8 cellular contexts compared by ENCODE assay signal in genomic region chr11:47526032-47526431, GRCh38. TPM values are rescaled to one million over a fixed set of nuclear protein-coding genes. Genes with fewer than 3 reads are reported as not detected.
DNase-seq lines count a peak whose midpoint lies in the region; ATAC-seq, FAIRE-seq and TF ChIP-seq lines count a peak whose summit lies in the region.
"Not testable (repeated sequence)": the region's sequence is repeated elsewhere in the genome, so short reads cannot be mapped to it uniquely, and the experiment has no call there.

No MANE protein-coding gene starts in this region.

- CTCF ChIA-PET in CD4-positive, alpha-beta memory T cell (lab: Charles Lee; ENCODE audit: partially characterized antibody): not testable (repeated sequence)
- CTCF ChIA-PET in activated CD8-positive, alpha-beta T cell treated with anti-CD3 and anti-CD28 coated beads for 36 hours (lab: Charles Lee): interaction anchor here (1.0 kb wide), 1 partner anchor 12 kb away, joined by 3 read pairs; no protein-coding TSS in a partner anchor
- CTCF ChIA-PET in GM12878 (lab: Yijun Ruan, JAX): interaction anchor here (1.0 to 1.8 kb wide), 3 partner anchors 10 to 26 kb away, joined by 3 to 5 read pairs (median 3); no protein-coding TSS in a partner anchor

- RAD21 ChIA-PET in GM12878 (lab: Charles Lee; ENCODE audit: unreplicated experiment): interaction anchor here (1.0 to 2.4 kb wide), 4 partner anchors 10 to 14 kb away, joined by 3 to 13 read pairs (median 4); no protein-coding TSS in a partner anchor

- not testable (repeated sequence) for DNase-seq in CD4-positive, alpha-beta memory T cell; activated CD8-positive, alpha-beta T cell treated with anti-CD3 and anti-CD28 coated beads for 36 hours; GM12878 (ENCODE audit: low read depth, low spot score); endothelial cell (ENCODE audit: low spot score); mesothelial cell of epicardium (ENCODE audit: low spot score in 2 of 2, unreplicated experiment in 2 of 2); psoas muscle; thoracic aorta (ENCODE audit: low spot score)

- H3F3A ChIP-seq in OCI-LY1 (ENCODE audit: insufficient read depth, low read length): not testable (repeated sequence)

- FAIRE-seq in GM12878 (lab: Jason Lieb, UNC): peak; percentile 38

- not testable (repeated sequence) for TF ChIP-seq CTCF in OCI-LY1 (IDR thresholded peaks at IDR 0.05; ENCODE audit: low read length); activated CD8-positive, alpha-beta T cell treated with anti-CD3 and anti-CD28 coated beads for 36 hours (IDR thresholded peaks at IDR 0.05); GM12878 (IDR thresholded peaks at IDR 0.05 in 2 of 3, conservative IDR thresholded peaks at IDR 0.05 in 1 of 3; ENCODE audit: control insufficient read depth in 2 of 3, extremely low read depth in 1 of 3, insufficient read depth in 1 of 3, low read depth in 3 of 3, low read length in 3 of 3); endothelial cell (IDR thresholded peaks at IDR 0.05; ENCODE audit: unreplicated experiment); mesothelial cell of epicardium (IDR thresholded peaks at IDR 0.05; ENCODE audit: unreplicated experiment); psoas muscle (IDR thresholded peaks at IDR 0.05); thoracic aorta (IDR thresholded peaks at IDR 0.05)

- H3K27me3 ChIP-seq in CD4-positive, alpha-beta memory T cell (ENCODE audit: insufficient read depth, low read length); OCI-LY1 (ENCODE audit: insufficient read depth, low read length); GM12878 (replicated peaks in 1 of 2; ENCODE audit: control insufficient read depth in 2 of 2, insufficient read depth in 2 of 2, low read length in 1 of 2); psoas muscle (ENCODE audit: insufficient read depth in 3 of 3, low read length in 2 of 3); thoracic aorta (replicated peaks; ENCODE audit: insufficient read depth): not testable (repeated sequence)

- H2AFZ ChIP-seq in OCI-LY1 (ENCODE audit: low read length); GM12878 (ENCODE audit: control insufficient read depth, low read depth, low read length): not testable (repeated sequence)

- peak overlapping the region; percentile 28; the same call in 1 of the 2 replicates for H3K4me2 ChIP-seq in OCI-LY1 (ENCODE audit: low read length)
- H3K4me2 ChIP-seq in GM12878 (ENCODE audit: control insufficient read depth, insufficient read depth): peak overlapping the region; percentile 57; the same call in 1 of the 2 replicates

- WGBS in GM12878 (ENCODE audit: insufficient coverage, insufficient replicate concordance, low lambda C conversion rate, missing lambda C conversion rate): 25% methylated on average over 9 of the region's 9 CpGs
- WGBS in psoas muscle, 3 donors: 74 to 93% (median 81%) methylated on average over 9 of the region's 9 CpGs

- H3K9me3 Mint-ChIP-seq in CD4-positive, alpha-beta memory T cell; activated CD8-positive, alpha-beta T cell treated with anti-CD3 and anti-CD28 coated beads for 36 hours; endothelial cell (ENCODE audit: unreplicated experiment); mesothelial cell of epicardium: not testable (repeated sequence)

- BruUV-seq in GM12878 (replicated peaks; lab: Mats Ljungman, UMichigan): not testable (repeated sequence)

- H3K4me1 Mint-ChIP-seq in CD4-positive, alpha-beta memory T cell: peaks cover 47 to 81% (median 66%) of the 10 kb centered on the region in 4 donors
- H3K4me1 Mint-ChIP-seq in activated CD8-positive, alpha-beta T cell treated with anti-CD3 and anti-CD28 coated beads for 36 hours (ENCODE audit: low read depth): peaks cover 57% of the 10 kb centered on the region
- H3K4me1 Mint-ChIP-seq in endothelial cell (ENCODE audit: unreplicated experiment): peaks cover 32% of the 10 kb centered on the region
- peaks cover 31% of the 10 kb centered on the region for H3K4me1 Mint-ChIP-seq in mesothelial cell of epicardium

- POLR2A ChIA-PET in CD4-positive, alpha-beta memory T cell (lab: Charles Lee; ENCODE audit: partially characterized antibody): interaction anchor here (1.4 kb wide), 1 partner anchor 13 kb away, joined by 3 read pairs; no protein-coding TSS in a partner anchor
- POLR2A ChIA-PET in activated CD8-positive, alpha-beta T cell treated with anti-CD3 and anti-CD28 coated beads for 36 hours (lab: Charles Lee): interaction anchor here (0.5 to 2.0 kb wide), 2 partner anchors 11 to 352 kb away, joined by 4 to 6 read pairs; no protein-coding TSS in a partner anchor
- POLR2A ChIA-PET in GM12878 (lab: Charles Lee): interaction anchor here (2.3 to 2.5 kb wide), 2 partner anchors 10 to 26 kb away, joined by 9 to 12 read pairs; partner anchors contain the start of gene CELF1

- peak overlapping the region in 4 of 8 donors; percentile 17 to 72 (median 56) for H3K4me3 Mint-ChIP-seq in CD4-positive, alpha-beta memory T cell
- H3K4me3 Mint-ChIP-seq in activated CD8-positive, alpha-beta T cell treated with anti-CD3 and anti-CD28 coated beads for 36 hours; endothelial cell (ENCODE audit: unreplicated experiment); mesothelial cell of epicardium: not testable (repeated sequence)

- H3K36me3 ChIP-seq in CD4-positive, alpha-beta memory T cell (ENCODE audit: insufficient read depth, low read length); GM12878 (ENCODE audit: control insufficient read depth in 2 of 2, insufficient read depth in 2 of 2, low read length in 1 of 2); psoas muscle (ENCODE audit: insufficient read depth in 1 of 2, low read depth in 1 of 2); thoracic aorta: not testable (repeated sequence)
- H3K36me3 ChIP-seq in OCI-LY1 (ENCODE audit: insufficient read depth, low read length): peaks cover 12% of the 10 kb centered on the region; the same call in 1 of the 2 replicates

- H3K79me2 ChIP-seq in OCI-LY1 (ENCODE audit: insufficient read depth, low read length) (peaks cover 93% of the 10 kb centered on the region), GM12878 (ENCODE audit: control insufficient read depth, insufficient read depth, low read length) (peaks cover 91% of the 10 kb centered on the region)

- H3K9me3 ChIP-seq in CD4-positive, alpha-beta memory T cell (ENCODE audit: control insufficient read depth in 1 of 2, low read length in 2 of 2); OCI-LY1 (ENCODE audit: low read length); GM12878 (replicated peaks; ENCODE audit: control insufficient read depth, insufficient read depth, low read length); psoas muscle; thoracic aorta: not testable (repeated sequence)

- TF ChIP-seq POLR2A in GM12878 (IDR thresholded peaks at IDR 0.05; ENCODE audit: low read depth, low read length): not testable (repeated sequence)

- not testable (repeated sequence) for H3K9me2 ChIP-seq in OCI-LY1 (ENCODE audit: low read depth, low read length)

- H3K27me3 Mint-ChIP-seq in CD4-positive, alpha-beta memory T cell; activated CD8-positive, alpha-beta T cell treated with anti-CD3 and anti-CD28 coated beads for 36 hours; endothelial cell (ENCODE audit: unreplicated experiment); mesothelial cell of epicardium (ENCODE audit: low read depth): not testable (repeated sequence)

- ATAC-seq in activated CD8-positive, alpha-beta T cell treated with anti-CD3 and anti-CD28 coated beads for 36 hours; GM12878; psoas muscle; thoracic aorta (ENCODE audit: insufficient number of reproducible peaks, low FRiP score, low read depth): not testable (repeated sequence)

- not testable (repeated sequence) for H3K9ac ChIP-seq in OCI-LY1 (ENCODE audit: low read length); GM12878 (ENCODE audit: control insufficient read depth, insufficient read depth, low read length)

- peak overlapping the region; percentile 42 to 93 (median 90) for H3K27ac Mint-ChIP-seq in CD4-positive, alpha-beta memory T cell
- H3K27ac Mint-ChIP-seq in activated CD8-positive, alpha-beta T cell treated with anti-CD3 and anti-CD28 coated beads for 36 hours: peak overlapping the region; percentile 62
- H3K27ac Mint-ChIP-seq in endothelial cell (ENCODE audit: unreplicated experiment) (peak overlapping the region; percentile 84), mesothelial cell of epicardium (peak overlapping the region; percentile 87)

- peaks cover 7 to 23% of the 10 kb centered on the region in 2 donors for H3K36me3 Mint-ChIP-seq in CD4-positive, alpha-beta memory T cell
- peaks cover 10% of the 10 kb centered on the region for H3K36me3 Mint-ChIP-seq in activated CD8-positive, alpha-beta T cell treated with anti-CD3 and anti-CD28 coated beads for 36 hours (ENCODE audit: low read depth)
- H3K36me3 Mint-ChIP-seq in endothelial cell (ENCODE audit: low read depth, unreplicated experiment); mesothelial cell of epicardium: not testable (repeated sequence)

- in situ Hi-C loops in GM12878 (cut with MboI): not testable (repeated sequence)

- H3K27ac ChIP-seq in CD4-positive, alpha-beta memory T cell (ENCODE audit: low read depth, low read length): not testable (repeated sequence)
- H3K27ac ChIP-seq in OCI-LY1 (ENCODE audit: low read depth, low read length, poor library complexity, severe bottlenecking): peak overlapping the region; percentile 87
- H3K27ac ChIP-seq in GM12878 (ENCODE audit: control insufficient read depth, insufficient read depth): peak overlapping the region; percentile 22; the same call in 1 of the 2 replicates
- peak overlapping the region; percentile 96 for H3K27ac ChIP-seq in psoas muscle
- peak overlapping the region; percentile 73 to 75 for H3K27ac ChIP-seq in thoracic aorta

- not testable (repeated sequence) for H3K4me3 ChIP-seq in CD4-positive, alpha-beta memory T cell (ENCODE audit: low read length in 2 of 2); OCI-LY1 (ENCODE audit: low read depth, low read length, poor library complexity, severe bottlenecking); GM12878; psoas muscle; thoracic aorta

- H4K20me1 ChIP-seq in OCI-LY1 (ENCODE audit: insufficient read depth, low read length); GM12878 (ENCODE audit: control insufficient read depth, insufficient read depth): not testable (repeated sequence)

- TF ChIP-seq EP300 in GM12878 (IDR thresholded peaks at IDR 0.05; ENCODE audit: borderline replicate concordance in 1 of 2, control insufficient read depth in 1 of 2, low read depth in 2 of 2, low read length in 2 of 2): not testable (repeated sequence)

- SMC1A ChIA-PET in GM12878 (lab: Charles Lee; ENCODE audit: uncharacterized antibody, unreplicated experiment): interaction anchor here (1.0 to 5.9 kb wide), 3 partner anchors 9 to 14 kb away, joined by 3 to 66 read pairs (median 11); no protein-coding TSS in a partner anchor

- H3K4me1 ChIP-seq in CD4-positive, alpha-beta memory T cell (ENCODE audit: insufficient read depth, low read length): peaks cover 63% of the 10 kb centered on the region
- H3K4me1 ChIP-seq in OCI-LY1 (ENCODE audit: insufficient read depth, low read length, severe bottlenecking): peaks cover 53% of the 10 kb centered on the region
- H3K4me1 ChIP-seq in GM12878 (ENCODE audit: control insufficient read depth, insufficient read depth, low read length): peaks cover 42% of the 10 kb centered on the region
- H3K4me1 ChIP-seq in psoas muscle: peaks cover 61% of the 10 kb centered on the region
- H3K4me1 ChIP-seq in thoracic aorta (ENCODE audit: control insufficient read depth in 1 of 2, low read depth in 2 of 2): peaks cover 51 to 74% of the 10 kb centered on the region in 2 donors

- intact Hi-C loops in CD4-positive, alpha-beta memory T cell (cut with micrococcal nuclease); activated CD8-positive, alpha-beta T cell treated with anti-CD3 and anti-CD28 coated beads for 36 hours (cut with micrococcal nuclease); GM12878 (cut with micrococcal nuclease; ENCODE audit: unreplicated experiment); psoas muscle (cut with DNase I): not testable (repeated sequence)

- not testable (repeated sequence) for TF ChIP-seq RAD21 in GM12878 (IDR thresholded peaks at IDR 0.05; ENCODE audit: insufficient read depth, low read depth, low read length)

RNA-seq across cellular contexts. Expression of gene CELF1, which starts 26.9 kb away (rescaled TPM):
- total RNA-seq in CD4-positive, alpha-beta memory T cell: 100 to 1,000 TPM; 145 to 149 TPM
- polyA plus RNA-seq in CD4-positive, alpha-beta memory T cell: 10 to 100 TPM; 45.6 to 76.2 TPM
- 100 to 1,000 TPM; 120 to 122 TPM for total RNA-seq in activated CD8-positive, alpha-beta T cell treated with anti-CD3 and anti-CD28 coated beads for 36 hours
- 266 and 277 TPM in 2 replicates for total RNA-seq in GM12878 (2013; cell fraction: nucleolus; rRNA removed)
- total RNA-seq in GM12878 (2014; rRNA removed) (78.6 and 82.0 TPM in 2 replicates), GM12878 (2014; rRNA removed; fragmentation: Illumina TruSeq; extraction: Trizol) (64.2 and 64.9 TPM in 2 replicates), GM12878 (2021) (106 and 108 TPM in 2 replicates), endothelial cell (ENCODE audit: unreplicated experiment) (162 TPM), mesothelial cell of epicardium (119 to 123 TPM (median 120 TPM) in 3 replicates), psoas muscle (100 to 1,000 TPM in 3 of 4 donors, 10 to 100 TPM in 1; 79.0 to 193 (median 140) TPM), thoracic aorta (100 to 1,000 TPM; 112 to 114 TPM)
- polyA plus RNA-seq in GM12878 (2011; ENCODE audit: low read depth): 31.3 TPM
- polyA plus RNA-seq in GM12878 (2011; rRNA removed) (128 and 130 TPM in 2 replicates), GM12878 (2014; fragmentation: Illumina TruSeq; extraction: Trizol) (73.1 and 77.8 TPM in 2 replicates), GM12878 (2014; fragmentation: Nextera tagmentation; extraction: Ambion mirVana) (10 to 100 TPM; 35.3 to 41.5 TPM), GM12878 (2014; rRNA removed) (83.8 and 92.9 TPM in 2 replicates), GM12878 (2016; fragmentation: Nextera tagmentation; extraction: Ambion mirVana) (100 to 1,000 TPM; 108 to 109 TPM), psoas muscle (100 to 1,000 TPM in 1 of 3 donors, 10 to 100 TPM in 2; 40.1 to 112 (median 92.5) TPM)
- polyA plus RNA-seq in GM12878 (2011; cell fraction: cytosol; rRNA removed): 83.8 and 85.4 TPM in 2 replicates
- 169 and 191 TPM in 2 replicates for polyA plus RNA-seq in GM12878 (2011; cell fraction: nucleus; rRNA removed)
- 42.3 and 44.9 TPM in 2 replicates for polyA plus RNA-seq in GM12878 (2012)
- polyA minus RNA-seq in GM12878 (2011; rRNA and poly(A)+ RNA removed): 158 and 170 TPM in 2 replicates
- 49.4 and 74.5 TPM in 2 replicates for polyA minus RNA-seq in GM12878 (2011; cell fraction: cytosol; rRNA and poly(A)+ RNA removed)
- polyA minus RNA-seq in GM12878 (2011; cell fraction: nucleus; rRNA and poly(A)+ RNA removed): 75.3 and 124 TPM in 2 replicates

RNA-seq across cellular contexts. Expression of gene PTPMT1, which starts 39.4 kb away (rescaled TPM):
- 10 to 100 TPM; 21.5 to 21.9 TPM for total RNA-seq in CD4-positive, alpha-beta memory T cell
- polyA plus RNA-seq in CD4-positive, alpha-beta memory T cell: 100 to 1,000 TPM in 1 of 2 donors, 10 to 100 TPM in 1; 68.3 to 109 TPM
- total RNA-seq in activated CD8-positive, alpha-beta T cell treated with anti-CD3 and anti-CD28 coated beads for 36 hours: 10 to 100 TPM; 44.1 to 46.7 TPM
- total RNA-seq in GM12878 (2013; cell fraction: nucleolus; rRNA removed): 33.7 and 39.6 TPM in 2 replicates
- 98.7 and 99.7 TPM in 2 replicates for total RNA-seq in GM12878 (2014; rRNA removed)
- total RNA-seq in GM12878 (2014; rRNA removed; fragmentation: Illumina TruSeq; extraction: Trizol): 41.2 and 44.2 TPM in 2 replicates
- total RNA-seq in GM12878 (2021): 59.1 and 59.7 TPM in 2 replicates
- 30.0 TPM for polyA plus RNA-seq in GM12878 (2011; ENCODE audit: low read depth)
- 45.5 and 50.3 TPM in 2 replicates for polyA plus RNA-seq in GM12878 (2011; rRNA removed)
- 57.0 and 73.0 TPM in 2 replicates for polyA plus RNA-seq in GM12878 (2011; cell fraction: cytosol; rRNA removed)
- polyA plus RNA-seq in GM12878 (2011; cell fraction: nucleus; rRNA removed): 20.5 and 25.5 TPM in 2 replicates
- 43.0 and 46.9 TPM in 2 replicates for polyA plus RNA-seq in GM12878 (2012)
- 57.2 and 59.2 TPM in 2 replicates for polyA plus RNA-seq in GM12878 (2014; fragmentation: Illumina TruSeq; extraction: Trizol)
- 10 to 100 TPM; 12.0 to 26.1 TPM for polyA plus RNA-seq in GM12878 (2014; fragmentation: Nextera tagmentation; extraction: Ambion mirVana)
- 106 and 112 TPM in 2 replicates for polyA plus RNA-seq in GM12878 (2014; rRNA removed)
- polyA plus RNA-seq in GM12878 (2016; fragmentation: Nextera tagmentation; extraction: Ambion mirVana): 100 to 1,000 TPM; 108 to 116 TPM
- 19.2 and 21.4 TPM in 2 replicates for polyA minus RNA-seq in GM12878 (2011; rRNA and poly(A)+ RNA removed)
- 11.9 and 12.3 TPM in 2 replicates for polyA minus RNA-seq in GM12878 (2011; cell fraction: cytosol; rRNA and poly(A)+ RNA removed)
- 10.9 and 14.8 TPM in 2 replicates for polyA minus RNA-seq in GM12878 (2011; cell fraction: nucleus; rRNA and poly(A)+ RNA removed)
- 34.9 TPM for total RNA-seq in endothelial cell (ENCODE audit: unreplicated experiment)
- 44.3 to 45.9 TPM (median 45.1 TPM) in 3 replicates for total RNA-seq in mesothelial cell of epicardium
- 10 to 100 TPM; 20.9 to 37.8 (median 27.0) TPM for total RNA-seq in psoas muscle
- 10 to 100 TPM; 34.5 to 40.3 (median 38.7) TPM for polyA plus RNA-seq in psoas muscle
- total RNA-seq in thoracic aorta: 100 to 1,000 TPM in 1 of 2 donors, 10 to 100 TPM in 1; 69.9 to 112 TPM

RNA-seq across cellular contexts. Expression of gene KBTBD4, which starts 52.7 kb away (rescaled TPM):
- 10 to 100 TPM; 21.2 to 22.5 TPM for total RNA-seq in CD4-positive, alpha-beta memory T cell
- 10 to 100 TPM; 40.2 to 71.9 TPM for polyA plus RNA-seq in CD4-positive, alpha-beta memory T cell
- total RNA-seq in activated CD8-positive, alpha-beta T cell treated with anti-CD3 and anti-CD28 coated beads for 36 hours: 10 to 100 TPM; 15.4 to 16.3 TPM
- total RNA-seq in GM12878 (2013; cell fraction: nucleolus; rRNA removed): 10.4 and 10.9 TPM in 2 replicates
- 26.0 and 26.3 TPM in 2 replicates for total RNA-seq in GM12878 (2014; rRNA removed)
- total RNA-seq in GM12878 (2014; rRNA removed; fragmentation: Illumina TruSeq; extraction: Trizol): 19.5 and 21.8 TPM in 2 replicates
- total RNA-seq in GM12878 (2021): 20.0 and 20.6 TPM in 2 replicates
- polyA plus RNA-seq in GM12878 (2011; ENCODE audit: low read depth): 70.4 TPM
- 28.0 and 29.9 TPM in 2 replicates for polyA plus RNA-seq in GM12878 (2011; rRNA removed)
- polyA plus RNA-seq in GM12878 (2011; cell fraction: cytosol; rRNA removed): 32.2 and 32.3 TPM in 2 replicates
- polyA plus RNA-seq in GM12878 (2011; cell fraction: nucleus; rRNA removed): 16.8 and 17.9 TPM in 2 replicates
- 16.2 and 18.2 TPM in 2 replicates for polyA plus RNA-seq in GM12878 (2012)
- 21.3 and 21.8 TPM in 2 replicates for polyA plus RNA-seq in GM12878 (2014; fragmentation: Illumina TruSeq; extraction: Trizol)
- polyA plus RNA-seq in GM12878 (2014; fragmentation: Nextera tagmentation; extraction: Ambion mirVana): 10 to 100 TPM; 25.4 to 46.4 TPM
- polyA plus RNA-seq in GM12878 (2014; rRNA removed): 15.6 and 18.4 TPM in 2 replicates
- polyA plus RNA-seq in GM12878 (2016; fragmentation: Nextera tagmentation; extraction: Ambion mirVana): 10 to 100 TPM; 31.4 to 32.5 TPM
- polyA minus RNA-seq in GM12878 (2011; rRNA and poly(A)+ RNA removed): 42.4 and 46.7 TPM in 2 replicates
- polyA minus RNA-seq in GM12878 (2011; cell fraction: cytosol; rRNA and poly(A)+ RNA removed): 8.2 and 9.4 TPM in 2 replicates
- 6.5 and 10.8 TPM in 2 replicates for polyA minus RNA-seq in GM12878 (2011; cell fraction: nucleus; rRNA and poly(A)+ RNA removed)
- 12.1 TPM for total RNA-seq in endothelial cell (ENCODE audit: unreplicated experiment)
- total RNA-seq in mesothelial cell of epicardium: 15.1 to 15.9 TPM (median 15.7 TPM) in 3 replicates
- total RNA-seq in psoas muscle: 10 to 100 TPM; 14.4 to 19.7 (median 17.2) TPM
- 10 to 100 TPM; 12.0 to 23.1 (median 19.1) TPM for polyA plus RNA-seq in psoas muscle
- 10 to 100 TPM; 14.9 to 19.1 TPM for total RNA-seq in thoracic aorta

RNA-seq across cellular contexts. Expression of gene NDUFS3, which starts 52.8 kb away (rescaled TPM):
- total RNA-seq in CD4-positive, alpha-beta memory T cell: 10 to 100 TPM; 70.9 to 71.0 TPM
- 100 to 1,000 TPM in 1 of 2 donors, 10 to 100 TPM in 1; 85.7 to 118 TPM for polyA plus RNA-seq in CD4-positive, alpha-beta memory T cell
- 100 to 1,000 TPM; 129 to 138 TPM for total RNA-seq in activated CD8-positive, alpha-beta T cell treated with anti-CD3 and anti-CD28 coated beads for 36 hours
- total RNA-seq in GM12878 (2013; cell fraction: nucleolus; rRNA removed): 39.6 and 43.4 TPM in 2 replicates
- total RNA-seq in GM12878 (2014; rRNA removed) (107 and 113 TPM in 2 replicates), GM12878 (2014; rRNA removed; fragmentation: Illumina TruSeq; extraction: Trizol) (95.5 and 96.3 TPM in 2 replicates), GM12878 (2021) (133 and 137 TPM in 2 replicates), endothelial cell (ENCODE audit: unreplicated experiment) (199 TPM), mesothelial cell of epicardium (93.4 to 96.6 TPM (median 96.5 TPM) in 3 replicates), psoas muscle (100 to 1,000 TPM; 160 to 285 (median 188) TPM), thoracic aorta (10 to 100 TPM; 29.9 to 75.7 TPM)
- polyA plus RNA-seq in GM12878 (2011; ENCODE audit: low read depth): 135 TPM
- polyA plus RNA-seq in GM12878 (2011; rRNA removed) (208 and 217 TPM in 2 replicates), GM12878 (2014; fragmentation: Illumina TruSeq; extraction: Trizol) (99.6 and 111 TPM in 2 replicates), GM12878 (2014; fragmentation: Nextera tagmentation; extraction: Ambion mirVana) (100 to 1,000 TPM in 1 of 2 experiments, 10 to 100 TPM in 1; 22.3 to 101 TPM), GM12878 (2014; rRNA removed) (166 and 179 TPM in 2 replicates), GM12878 (2016; fragmentation: Nextera tagmentation; extraction: Ambion mirVana) (100 to 1,000 TPM; 176 to 186 TPM), psoas muscle (100 to 1,000 TPM; 225 to 528 (median 317) TPM)
- 254 and 256 TPM in 2 replicates for polyA plus RNA-seq in GM12878 (2011; cell fraction: cytosol; rRNA removed)
- 155 and 184 TPM in 2 replicates for polyA plus RNA-seq in GM12878 (2011; cell fraction: nucleus; rRNA removed)
- polyA plus RNA-seq in GM12878 (2012): 86.9 and 87.3 TPM in 2 replicates
- polyA minus RNA-seq in GM12878 (2011; rRNA and poly(A)+ RNA removed): 136 and 156 TPM in 2 replicates
- 27.4 and 40.3 TPM in 2 replicates for polyA minus RNA-seq in GM12878 (2011; cell fraction: cytosol; rRNA and poly(A)+ RNA removed)
- 45.7 and 55.5 TPM in 2 replicates for polyA minus RNA-seq in GM12878 (2011; cell fraction: nucleus; rRNA and poly(A)+ RNA removed)
